Comparison of ENCODE assay signal across 1 cellular context in genomic region chr14:92334050-92334449, GRCh38.
TF ChIP-seq lines count a peak whose summit lies in the region.

No MANE protein-coding gene starts in this region.

TF ChIP-seq in SK-N-SH treated with all-trans-retinoic acid at 6 μM for 48 hours, 23 proteins besides CTCF, POLR2A, EP300 and RAD21 (continued from another document):
- no peak for TF ChIP-seq POU6F1 (CRISPR knock-in tag; IDR thresholded peaks at IDR 0.05; ENCODE audit: borderline replicate concordance, low read depth)
- TF ChIP-seq ZFP30 (CRISPR knock-in tag; IDR thresholded peaks at IDR 0.05): no peak
- no peak for TF ChIP-seq TSHZ2 (CRISPR knock-in tag; IDR thresholded peaks at IDR 0.05)
- no peak for TF ChIP-seq CSDC2 (CRISPR knock-in tag; IDR thresholded peaks at IDR 0.05)
- no peak for TF ChIP-seq ARNTL (CRISPR knock-in tag; IDR thresholded peaks at IDR 0.05; ENCODE audit: borderline replicate concordance, low read depth)
- no peak for TF ChIP-seq CSRNP3 (CRISPR knock-in tag; IDR thresholded peaks at IDR 0.05)
- no peak for TF ChIP-seq ZC3H10 (CRISPR knock-in tag; IDR thresholded peaks at IDR 0.05)
- no peak for TF ChIP-seq RARB (CRISPR knock-in tag; IDR thresholded peaks at IDR 0.05)
- TF ChIP-seq ESRRG (CRISPR knock-in tag; IDR thresholded peaks at IDR 0.05): no peak
- TF ChIP-seq PPARA (CRISPR knock-in tag; IDR thresholded peaks at IDR 0.05; ENCODE audit: borderline replicate concordance): no peak
- TF ChIP-seq GLIS3 (CRISPR knock-in tag; IDR thresholded peaks at IDR 0.05): no peak
- no peak for TF ChIP-seq ZNF8 (CRISPR knock-in tag; IDR thresholded peaks at IDR 0.05)
- no peak for TF ChIP-seq CREB5 (CRISPR knock-in tag; IDR thresholded peaks at IDR 0.05; ENCODE audit: low read depth)
- TF ChIP-seq TOX (CRISPR knock-in tag; IDR thresholded peaks at IDR 0.05; ENCODE audit: borderline replicate concordance): no peak
TF ChIP-seq in SK-N-SH treated with all-trans-retinoic acid at 6 μM for 48 hours: peak in this region for 0.
